In genomic region chr14:77123381-77124344, GRCh38 we compare ENCODE assay signal across 10 cellular contexts. TPM values are rescaled to one million over a fixed set of nuclear protein-coding genes. Genes with fewer than 3 reads are reported as not detected.
DNase-seq lines count a peak whose midpoint lies in the region; ATAC-seq and TF ChIP-seq lines count a peak whose summit lies in the region.
"Had no signal": no experiment of that assay in that cellular context is flagged by ENCODE, and none has a peak within 500 bp of the region (broad histone marks: within the 10 kb centered on the region; RNA-seq: fewer than 3 reads in every experiment).

No MANE protein-coding gene starts in this region.

- H3K9me2 ChIP-seq in OCI-LY7 (ENCODE audit: insufficient read depth, low read length), result no peaks in the 10 kb centered on the region

- peak overlapping the region; percentile 35; the same call in 1 of the 2 replicates for H2AFZ ChIP-seq in OCI-LY7 (ENCODE audit: low read length)

- ATAC-seq in heart left ventricle, result peak; percentile 55 to 86 (median 72)
- ATAC-seq in HG03135 (IDR thresholded peaks at IDR 0.05; ENCODE audit: unreplicated experiment), result no peak

- no peak overlapping the region for H3K27ac Mint-ChIP-seq in T-helper 1 cell treated with Interleukin-12 subunit alpha and Interleukin-12 subunit beta and Interleukin-4 antibody, amounts not matched to agents 30 μg/mL and 1 μg/mL, for 36 hours

- TF ChIP-seq POLR2A in heart left ventricle (IDR thresholded peaks at IDR 0.05), result no peak

- no peaks in the 10 kb centered on the region; the same call in 1 of the 2 replicates for H3K79me2 ChIP-seq in OCI-LY7 (ENCODE audit: insufficient read depth, low read depth, low read length)

- H3K4me3 Mint-ChIP-seq in T-helper 1 cell treated with Interleukin-12 subunit alpha and Interleukin-12 subunit beta and Interleukin-4 antibody, amounts not matched to agents 30 μg/mL and 1 μg/mL, for 36 hours, result peak overlapping the region; percentile 67

- H3K4me1 ChIP-seq in OCI-LY7 (ENCODE audit: insufficient read depth, low read length, poor library complexity, severe bottlenecking) (peaks cover 77% of the 10 kb centered on the region), heart left ventricle (peaks cover 0 to 55% (median 37%) of the 10 kb centered on the region in 12 donors)

- whole genome bisulfite sequencing in heart left ventricle, 4 donors, result 81 to 86% (median 84%) methylated on average over 9 of the region's 9 CpGs

- H3K27me3 ChIP-seq in heart left ventricle, result peaks cover 0 to 25% (median 0%) of the 10 kb centered on the region in 9 donors

- H3K4me2 ChIP-seq in OCI-LY7 (ENCODE audit: low read length), result peak overlapping the region; percentile 79

- H3K9me3 Mint-ChIP-seq in T-helper 1 cell treated with Interleukin-12 subunit alpha and Interleukin-12 subunit beta and Interleukin-4 antibody, amounts not matched to agents 30 μg/mL and 1 μg/mL, for 36 hours, result no peaks in the 10 kb centered on the region

- no peak for DNase-seq in T-helper 1 cell
- peak; percentile 65 for DNase-seq in OCI-LY7 (ENCODE audit: low spot score)
- peak in 4 of 5 donors; percentile 48 to 76 (median 56) for DNase-seq in heart left ventricle
- peak; percentile 68 for DNase-seq in renal cortical epithelial cell (ENCODE audit: low read depth)
- no peak for DNase-seq in T-helper 9 cell
- DNase-seq in DMS114 treated with DMSO at 0.1 percent for 48 hours (lab: John Stamatoyannopoulos, UW; ENCODE audit: unreplicated experiment), result no peak

- peaks cover 3% of the 10 kb centered on the region; the same call in 1 of the 2 replicates for H3K36me3 ChIP-seq in OCI-LY7 (ENCODE audit: insufficient read depth, low read length)
- peaks cover 0 to 13% (median 4%) of the 10 kb centered on the region in 9 donors for H3K36me3 ChIP-seq in heart left ventricle

- peaks cover 27% of the 10 kb centered on the region for H3K4me1 Mint-ChIP-seq in T-helper 1 cell treated with Interleukin-12 subunit alpha and Interleukin-12 subunit beta and Interleukin-4 antibody, amounts not matched to agents 30 μg/mL and 1 μg/mL, for 36 hours (ENCODE audit: low read depth)

- peak overlapping the region; percentile 96 for H3K27ac ChIP-seq in OCI-LY7 (ENCODE audit: low read depth, low read length, poor library complexity, severe bottlenecking)
- H3K27ac ChIP-seq in heart left ventricle, result peak overlapping the region in 1 of 12 donors; percentile 17

- CTCF ChIA-PET in OCI-LY7 (lab: Charles Lee; ENCODE audit: unreplicated experiment), result interaction anchor here (0.6 to 3.0 kb wide), 8 partner anchors 11 to 193 kb away, joined by 3 to 10 read pairs (median 3); partner anchors contain the start of gene CIPC

- intact Hi-C loops in OCI-LY7 (cut with micrococcal nuclease; ENCODE audit: unreplicated experiment), result no loop called here
- intact Hi-C loops in heart left ventricle (cut with DNase I), result loop anchor here in 1 of 10 donors (2.0 kb wide), 1 partner anchor 53 kb away; no protein-coding TSS in a partner anchor

- TF ChIP-seq CTCF in OCI-LY7 (conservative IDR thresholded peaks at IDR 0.05; ENCODE audit: low read length) (no peak), heart left ventricle (IDR thresholded peaks at IDR 0.05) (no peak)

- H3K36me3 Mint-ChIP-seq in T-helper 1 cell treated with Interleukin-12 subunit alpha and Interleukin-12 subunit beta and Interleukin-4 antibody, amounts not matched to agents 30 μg/mL and 1 μg/mL, for 36 hours (ENCODE audit: low read depth), result peaks cover 3% of the 10 kb centered on the region

- BruUV-seq in OCI-LY7 (replicated peaks; lab: Mats Ljungman, UMichigan), result no TSS peak

- H3K9me3 ChIP-seq in OCI-LY7 (ENCODE audit: low read length), result no peaks in the 10 kb centered on the region
- no peaks in the 10 kb centered on the region for H3K9me3 ChIP-seq in heart left ventricle

- H3K27me3 Mint-ChIP-seq in T-helper 1 cell treated with Interleukin-12 subunit alpha and Interleukin-12 subunit beta and Interleukin-4 antibody, amounts not matched to agents 30 μg/mL and 1 μg/mL, for 36 hours (ENCODE audit: low read depth), result peaks cover 41% of the 10 kb centered on the region

- H3K4me3 ChIP-seq in OCI-LY7 (ENCODE audit: low read depth, low read length, poor library complexity, severe bottlenecking) (peak overlapping the region; percentile 39), heart left ventricle (peak overlapping the region in 2 of 12 donors; percentile 63 to 65)

- POLR2A ChIA-PET in OCI-LY7 (lab: Charles Lee), result interaction anchor here (0.6 to 5.1 kb wide), 9 partner anchors 9 to 213 kb away, joined by 3 to 51 read pairs (median 6); partner anchors contain the start of gene CIPC

- no peaks in the 10 kb centered on the region for H4K20me1 ChIP-seq in OCI-LY7 (ENCODE audit: insufficient read depth, low read length)

RNA-seq across cellular contexts. Expression of gene ZDHHC22, which starts 17.9 kb away (rescaled TPM):
- total RNA-seq in OCI-LY7 (2014; rRNA removed; shearing (Covaris generic)), result not detected in 2 replicates
- total RNA-seq in OCI-LY7 (2022) (not detected in 2 replicates), heart left ventricle (under 1 TPM in 1 of 9 donors, not detected in 8; 0.12 TPM), renal cortical epithelial cell (not detected in 2 replicates)
- not detected for polyA plus RNA-seq in heart left ventricle
- total RNA-seq: RPMI7951 had no signal
- polyA plus RNA-seq: BJ had no signal

RNA-seq across cellular contexts. Expression of gene CIPC, which starts 25.6 kb away (rescaled TPM):
- 31.7 and 43.4 TPM in 2 replicates for total RNA-seq in OCI-LY7 (2014; rRNA removed; shearing (Covaris generic))
- 20.9 and 24.1 TPM in 2 replicates for total RNA-seq in OCI-LY7 (2022)
- total RNA-seq in heart left ventricle, result 10 to 100 TPM; 44.5 to 85.9 (median 66.7) TPM
- polyA plus RNA-seq in heart left ventricle, result 10 to 100 TPM; 10.9 to 27.0 TPM
- 16.8 and 21.8 TPM in 2 replicates for total RNA-seq in renal cortical epithelial cell

RNA-seq across cellular contexts. Expression of gene TMEM63C, which starts 57.9 kb away (rescaled TPM):
- total RNA-seq in OCI-LY7 (2014; rRNA removed; shearing (Covaris generic)), result 0.41 and 0.79 TPM in 2 replicates
- total RNA-seq in OCI-LY7 (2022) (4.7 and 6.6 TPM in 2 replicates), heart left ventricle (1 to 10 TPM in 6 of 9 donors, under 1 TPM in 2, not detected in 1; 0.48 to 3.7 (median 1.7) TPM), renal cortical epithelial cell (0.17 and 1.9 TPM in 2 replicates)
- 1 to 10 TPM in 1 of 2 donors, under 1 TPM in 1; 0.01 to 4.0 TPM for polyA plus RNA-seq in heart left ventricle
- total RNA-seq: RPMI7951 had no signal
- polyA plus RNA-seq: BJ had no signal

Comparison
In these comparisons a context has a peak if more than half of its experiments do, and no peak if none do; other contexts are left out.
1. DNase-seq: peak in OCI-LY7 (single experiment), heart left ventricle (4 of 5) and renal cortical epithelial cell (single experiment); none in T-helper 1 cell (0 of 5), T-helper 9 cell (single experiment) and DMS114 treated with DMSO at 0.1 percent for 48 hours (single experiment).